Comparison of ENCODE assay signal across 9 cellular contexts in genomic region chr11:45646275-45646970, GRCh38. TPM values are rescaled to one million over a fixed set of nuclear protein-coding genes. Genes with fewer than 3 reads are reported as not detected.
A peak's percentile ranks its signal among the peaks of the same experiment; 100 is the strongest.
DNase-seq lines count a peak whose midpoint lies in the region; ATAC-seq and TF ChIP-seq lines count a peak whose summit lies in the region.
"Had no signal": no experiment of that assay in that cellular context is flagged by ENCODE, and none has a peak within 500 bp of the region (broad histone marks: within the 10 kb centered on the region; RNA-seq: fewer than 3 reads in every experiment).

No MANE protein-coding gene starts in this region.

- H4K8ac ChIP-seq in mesenchymal stem cell (ENCODE audit: low read length): no peak overlapping the region

- no peak overlapping the region for H4K91ac ChIP-seq in mesenchymal stem cell (ENCODE audit: low read length)

- H2BK5ac ChIP-seq in mesenchymal stem cell (ENCODE audit: low read depth, low read length, poor library complexity, severe bottlenecking): no peak overlapping the region

- no peak overlapping the region for H3K18ac ChIP-seq in mesenchymal stem cell (ENCODE audit: low read depth in 1 of 2, low read length in 2 of 2)

- no peak overlapping the region for H3K4me2 ChIP-seq in mesenchymal stem cell (ENCODE audit: low read length, poor library complexity, severe bottlenecking)

- intact Hi-C loops in ascending aorta (cut with DNase I): loop anchor here (5.0 kb wide), 1 partner anchor 41 kb away; no protein-coding TSS in a partner anchor

- no peak overlapping the region for H2BK12ac ChIP-seq in mesenchymal stem cell (ENCODE audit: low read length in 2 of 2)

- no peak overlapping the region for H2AK5ac ChIP-seq in mesenchymal stem cell (ENCODE audit: low read length, severe bottlenecking)

- H3K4me1 ChIP-seq in mesenchymal stem cell (ENCODE audit: control insufficient read depth, insufficient read depth, low read depth, low read length) (no peaks in the 10 kb centered on the region), ascending aorta (no peaks in the 10 kb centered on the region)

- peaks cover 0 to 20% of the 10 kb centered on the region in 2 experiments for H3K36me3 ChIP-seq in mesenchymal stem cell (ENCODE audit: control insufficient read depth in 1 of 2, insufficient read depth in 2 of 2, low read depth in 1 of 2, low read length in 2 of 2)
- peaks cover 2 to 25% of the 10 kb centered on the region in 2 donors for H3K36me3 ChIP-seq in ascending aorta

- ATAC-seq in GM18517 (IDR thresholded peaks at IDR 0.05; ENCODE audit: unreplicated experiment) (peak; percentile 60), HG02938 (IDR thresholded peaks at IDR 0.05; ENCODE audit: unreplicated experiment) (peak; percentile 62), GM21526 (IDR thresholded peaks at IDR 0.05; ENCODE audit: low FRiP score, unreplicated experiment) (no peak)

- H2BK120ac ChIP-seq in mesenchymal stem cell (ENCODE audit: low read depth, low read length): no peak overlapping the region

- WGBS in mesenchymal stem cell: 89% methylated on average over 1 of the region's 1 CpG

- no peak overlapping the region for H3K4me3 ChIP-seq in mesenchymal stem cell (ENCODE audit: insufficient read depth in 1 of 2, low read depth in 1 of 2, low read length in 2 of 2)
- no peak overlapping the region for H3K4me3 ChIP-seq in ascending aorta

- H3K27me3 ChIP-seq in mesenchymal stem cell (ENCODE audit: control insufficient read depth in 1 of 2, insufficient read depth in 1 of 2, low read length in 2 of 2): peaks cover 12 to 39% of the 10 kb centered on the region in 2 experiments
- no peaks in the 10 kb centered on the region for H3K27me3 ChIP-seq in ascending aorta

- no peak overlapping the region for H3K9ac ChIP-seq in mesenchymal stem cell (ENCODE audit: low read length)

- H3K27ac ChIP-seq in mesenchymal stem cell (ENCODE audit: low read length, poor library complexity, severe bottlenecking): no peak overlapping the region
- no peak overlapping the region for H3K27ac ChIP-seq in ascending aorta

- H2BK15ac ChIP-seq in mesenchymal stem cell (ENCODE audit: low read depth, poor library complexity, severe bottlenecking): no peak overlapping the region

- no peaks in the 10 kb centered on the region for H3K79me1 ChIP-seq in mesenchymal stem cell (replicated peaks; ENCODE audit: low read length, poor library complexity, severe bottlenecking)

- H3K4ac ChIP-seq in mesenchymal stem cell (ENCODE audit: low read depth in 1 of 2, low read length in 2 of 2): no peak overlapping the region

- H3K23ac ChIP-seq in mesenchymal stem cell (ENCODE audit: low read length in 2 of 2): no peak overlapping the region

- H2AFZ ChIP-seq in mesenchymal stem cell (ENCODE audit: low read depth, low read length): no peak overlapping the region

- no peak for TF ChIP-seq CTCF in ascending aorta (IDR thresholded peaks at IDR 0.05)

- H3K9me3 ChIP-seq in mesenchymal stem cell (ENCODE audit: control insufficient read depth, low read length): no peaks in the 10 kb centered on the region
- no peaks in the 10 kb centered on the region for H3K9me3 ChIP-seq in ascending aorta

- DNase-seq in amniotic epithelial cell (ENCODE audit: low read depth): peak; percentile 44
- DNase-seq in mesenchymal stem cell: peak; percentile 46
- DNase-seq in ascending aorta (ENCODE audit: low spot score in 2 of 2): no peak
- DNase-seq in SIG-M5 (lab: John Stamatoyannopoulos, UW): no peak
- DNase-seq in activated gamma-delta T cell treated with Interleukin-2 at 50 U/mL for 16 hours: no peak
- DNase-seq: activated CD4-positive, alpha-beta T cell treated with anti-CD3 and anti-CD28 coated beads, Interleukin-2, amount 10 ng/mL, durations not matched to agents 7 days and 5 days had no signal

- no peak overlapping the region for H3K14ac ChIP-seq in mesenchymal stem cell (ENCODE audit: low read length in 2 of 2)

RNA-seq across cellular contexts. Expression of gene CHST1, which starts 19.0 kb away (rescaled TPM):
- 4.8 TPM for polyA plus RNA-seq in mesenchymal stem cell (2013, experiment 1 of 2)
- polyA plus RNA-seq in mesenchymal stem cell (2013, experiment 2 of 2): 5.4 TPM
- total RNA-seq in ascending aorta: 40.2 TPM
- total RNA-seq: activated CD4-positive, alpha-beta T cell treated with anti-CD3 and anti-CD28 coated beads, Interleukin-2, amount 10 ng/mL, durations not matched to agents 7 days and 5 days had no signal

Comparison
In these comparisons a context has a peak if more than half of its experiments do, and no peak if none do; other contexts are left out.
1. DNase-seq: peak in amniotic epithelial cell (single experiment) and mesenchymal stem cell (single experiment); none in ascending aorta (0 of 2), SIG-M5 (single experiment) and activated gamma-delta T cell treated with Interleukin-2 at 50 U/mL for 16 hours (single experiment).